ENCODE assay signal across 8 cellular contexts in the genomic region with DNA sequence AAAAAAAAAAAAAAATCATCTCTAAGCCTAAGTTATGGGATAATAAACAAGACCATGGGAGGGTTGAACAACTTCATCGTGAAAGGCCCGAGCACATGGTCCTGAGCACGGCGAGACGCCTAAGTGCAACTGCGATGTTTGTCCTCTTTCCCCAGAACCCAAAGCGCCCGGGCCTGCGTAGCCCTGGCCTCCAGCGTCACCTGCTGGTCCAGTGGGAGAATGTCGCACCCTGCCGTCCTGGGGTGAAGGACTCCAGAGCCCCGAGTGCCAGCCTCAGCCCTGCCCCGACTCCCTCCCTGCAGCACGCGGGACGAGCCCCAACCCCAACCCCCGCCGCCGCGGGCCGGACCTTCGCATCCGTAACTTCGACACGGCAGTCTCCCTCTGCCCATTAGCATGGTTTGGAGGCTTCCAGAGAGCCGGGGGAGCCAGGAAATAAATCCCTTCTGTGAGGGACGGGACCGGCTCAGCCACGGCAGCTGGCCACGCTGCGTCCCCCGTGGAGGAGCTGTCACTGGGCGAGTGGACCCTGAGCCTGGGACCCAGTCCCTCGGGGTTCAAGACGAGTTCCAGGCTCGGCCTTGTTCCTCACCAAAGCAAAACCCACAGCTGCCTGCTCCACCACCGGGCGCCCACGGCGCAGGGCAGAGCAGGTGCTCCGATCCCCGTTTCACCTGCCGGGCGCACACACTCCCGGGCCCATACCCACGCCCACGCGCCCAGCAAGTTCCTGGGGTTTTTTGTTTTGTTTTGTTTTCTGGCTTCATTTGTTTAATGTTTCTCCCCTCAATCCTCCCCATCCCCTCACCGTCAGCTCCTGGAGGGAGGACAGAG.
A peak's percentile ranks its signal among the peaks of the same experiment; 100 is the strongest.
DNase-seq lines count a peak whose midpoint lies in the region; ATAC-seq and TF ChIP-seq lines count a peak whose summit lies in the region.

No MANE protein-coding gene starts in this region.

- H3K36me3 Mint-ChIP-seq in stimulated activated memory B cell treated with anti-CD40 and anti-IgM and Interleukin-4, amounts not matched to agents 10 μg/mL and 1 μg/mL and 100 μg/mL, for 72 hours = no peaks in the 10 kb centered on the region

- DNase-seq in COLO829 (ENCODE audit: low spot score) (peak; percentile 69), NCI-H82 treated with DMSO at 0.1 percent for 48 hours (lab: John Stamatoyannopoulos, UW; ENCODE audit: unreplicated experiment) (peak; percentile 25), activated T-cell treated with anti-CD3 and anti-CD28 coated beads for 1 hour (ENCODE audit: low read depth) (peak; percentile 25), esophagus squamous epithelium (lab: John Stamatoyannopoulos, UW) (peak; percentile 4)

- ATAC-seq in GM19351 (IDR thresholded peaks at IDR 0.05; ENCODE audit: unreplicated experiment) (peak; percentile 97), HG03460 (IDR thresholded peaks at IDR 0.05; ENCODE audit: unreplicated experiment) (peak; percentile 94)
- peak; percentile 87 for ATAC-seq in stimulated activated memory B cell treated with anti-CD40 and anti-IgM and Interleukin-4, amounts not matched to agents 10 μg/mL and 1 μg/mL and 100 μg/mL, for 72 hours

- peaks cover 12% of the 10 kb centered on the region for H3K4me1 Mint-ChIP-seq in stimulated activated memory B cell treated with anti-CD40 and anti-IgM and Interleukin-4, amounts not matched to agents 10 μg/mL and 1 μg/mL and 100 μg/mL, for 72 hours

- H3K4me3 Mint-ChIP-seq in stimulated activated memory B cell treated with anti-CD40 and anti-IgM and Interleukin-4, amounts not matched to agents 10 μg/mL and 1 μg/mL and 100 μg/mL, for 72 hours = peak overlapping the region; percentile 41

- H3K4me1 ChIP-seq in esophagus squamous epithelium (peaks cover 9 to 25% (median 12%) of the 10 kb centered on the region in 3 donors), muscle layer of duodenum (ENCODE audit: control insufficient read depth in 1 of 2, insufficient read depth in 2 of 2, low read length in 2 of 2) (peaks cover 0 to 22% of the 10 kb centered on the region in 2 donors)

- TF ChIP-seq CTCF in esophagus squamous epithelium (IDR thresholded peaks at IDR 0.05) = peak in 5 of 6 experiments; percentile 72 to 90 (median 79)

- no peak overlapping the region for H3K27ac ChIP-seq in esophagus squamous epithelium
- H3K27ac ChIP-seq in muscle layer of duodenum (ENCODE audit: low read length) = no peak overlapping the region

- 0 to 5% methylated on average over 23 to 28 of the region's 50 CpGs for WGBS in esophagus squamous epithelium, 2 donors

- H3K27me3 ChIP-seq in esophagus squamous epithelium = peaks cover 0 to 96% (median 2%) of the 10 kb centered on the region in 4 donors
- H3K27me3 ChIP-seq in muscle layer of duodenum (ENCODE audit: low read depth, low read length) = peaks cover 28% of the 10 kb centered on the region

- peak overlapping the region; percentile 10 for H3K27ac Mint-ChIP-seq in stimulated activated memory B cell treated with anti-CD40 and anti-IgM and Interleukin-4, amounts not matched to agents 10 μg/mL and 1 μg/mL and 100 μg/mL, for 72 hours

- intact Hi-C loops in esophagus squamous epithelium (cut with DNase I) = no loop called here

- TF ChIP-seq POLR2A in esophagus squamous epithelium (IDR thresholded peaks at IDR 0.05) = no peak

- H3K9me3 ChIP-seq in esophagus squamous epithelium (no peaks in the 10 kb centered on the region), muscle layer of duodenum (ENCODE audit: control insufficient read depth in 1 of 2, low read length in 2 of 2) (no peaks in the 10 kb centered on the region)

- peak overlapping the region; percentile 13 to 59 (median 26) for H3K4me3 ChIP-seq in esophagus squamous epithelium
- peak overlapping the region; percentile 44 to 67 for H3K4me3 ChIP-seq in muscle layer of duodenum (ENCODE audit: low read depth in 1 of 2, low read length in 2 of 2)

- H3K9me3 Mint-ChIP-seq in stimulated activated memory B cell treated with anti-CD40 and anti-IgM and Interleukin-4, amounts not matched to agents 10 μg/mL and 1 μg/mL and 100 μg/mL, for 72 hours = no peaks in the 10 kb centered on the region

- H3K27me3 Mint-ChIP-seq in stimulated activated memory B cell treated with anti-CD40 and anti-IgM and Interleukin-4, amounts not matched to agents 10 μg/mL and 1 μg/mL and 100 μg/mL, for 72 hours = peaks cover 50% of the 10 kb centered on the region

- H3K36me3 ChIP-seq in esophagus squamous epithelium (no peaks in the 10 kb centered on the region), muscle layer of duodenum (ENCODE audit: control insufficient read depth in 1 of 2, insufficient read depth in 2 of 2, low read length in 2 of 2) (no peaks in the 10 kb centered on the region)

Comparison
In these comparisons a context has a peak if more than half of its experiments do, and no peak if none do; other contexts are left out.
1. DNase-seq: peak in every context shown above with its lines; median percentile 69 in COLO829; 25 in NCI-H82 treated with DMSO at 0.1 percent for 48 hours; 25 in activated T-cell treated with anti-CD3 and anti-CD28 coated beads for 1 hour; 4 in esophagus squamous epithelium.